Comparison of ENCODE assay signal across 8 cellular contexts in the genomic region with DNA sequence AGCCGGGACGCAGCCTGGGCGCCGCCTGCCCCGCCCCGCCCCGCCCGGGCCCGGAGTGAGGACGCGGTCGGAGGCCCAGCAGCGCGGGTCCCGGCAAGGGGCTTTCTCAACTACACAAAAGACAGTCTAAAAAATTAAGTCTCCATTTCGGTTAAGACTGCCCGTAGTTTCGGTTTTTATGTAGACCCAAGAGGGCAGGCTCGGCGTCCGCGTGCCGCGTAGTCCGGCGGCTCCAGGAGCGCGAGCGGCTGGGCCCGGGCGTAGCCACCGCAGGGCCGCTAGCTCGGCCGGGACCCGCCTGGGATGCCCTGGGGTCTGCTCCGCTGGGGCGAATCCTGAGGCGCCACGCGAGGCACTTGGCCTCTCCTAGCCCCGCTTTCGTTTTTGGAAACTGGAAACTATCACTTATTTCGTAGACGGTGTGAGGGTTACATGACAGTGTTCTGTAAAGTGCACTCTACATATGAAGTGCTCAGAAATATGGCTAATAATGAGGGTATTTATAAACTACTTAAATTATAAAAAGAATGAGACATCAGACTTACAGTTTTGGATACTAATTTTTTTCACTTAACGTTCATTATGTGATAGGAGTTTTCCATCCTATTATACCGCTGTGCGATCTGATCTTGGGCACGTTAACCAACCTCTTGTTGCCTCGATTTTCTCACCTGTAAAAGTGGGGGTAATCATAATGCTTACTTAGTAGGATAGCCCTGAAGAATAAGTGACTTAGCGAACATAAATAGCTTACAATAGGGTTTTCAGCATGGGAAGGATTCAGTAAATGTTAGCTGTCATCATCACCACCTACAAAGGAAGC. TPM values are rescaled to one million over a fixed set of nuclear protein-coding genes. Genes with fewer than 3 reads are reported as not detected.
DNase-seq lines count a peak whose midpoint lies in the region; ATAC-seq and TF ChIP-seq lines count a peak whose summit lies in the region.

No MANE protein-coding gene starts in this region.

- no peaks in the 10 kb centered on the region for H4K20me1 ChIP-seq in GM23338 (replicated peaks; ENCODE audit: insufficient read depth)

- peaks cover 4% of the 10 kb centered on the region; the same call in 1 of the 2 replicates for H3K9me2 ChIP-seq in GM23338 (ENCODE audit: insufficient read depth)

- peak; percentile 71 for ATAC-seq in GM23338
- peak; percentile 62 for ATAC-seq in stimulated activated naive CD8-positive, alpha-beta T cell treated with anti-CD3 and anti-CD28 coated beads, Interleukin-15, Interleukin-2, amounts not matched to agents 100 U/mL and 50 U/mL, for 24 hours

- no peaks in the 10 kb centered on the region for H3K9me3 ChIP-seq in endodermal cell (ENCODE audit: control insufficient read depth, low read length)

- peak overlapping the region; percentile 99 for H2AFZ ChIP-seq in GM23338

- intact Hi-C loops in activated CD4-positive, alpha-beta memory T cell treated with anti-CD3 and anti-CD28 coated beads for 36 hours (cut with micrococcal nuclease) = loop anchor here (1.0 to 2.0 kb wide), 2 partner anchors 8 to 76 kb away; no protein-coding TSS in a partner anchor

- H3K27ac ChIP-seq in GM23338 (ENCODE audit: low read depth) = no peak overlapping the region
- H3K27ac ChIP-seq in endodermal cell (ENCODE audit: low read depth, low read length) = no peak overlapping the region

- H3K36me3 ChIP-seq in GM23338 (ENCODE audit: insufficient read depth) (no peaks in the 10 kb centered on the region), endodermal cell (ENCODE audit: control insufficient read depth, insufficient read depth, low read length) (no peaks in the 10 kb centered on the region)

- peaks cover 35% of the 10 kb centered on the region for H3K27me3 ChIP-seq in GM23338 (ENCODE audit: insufficient read depth)
- peaks cover 38% of the 10 kb centered on the region for H3K27me3 ChIP-seq in endodermal cell (ENCODE audit: control insufficient read depth, insufficient read depth, low read length, poor library complexity, severe bottlenecking)

- H3K4me1 ChIP-seq in GM23338 (ENCODE audit: insufficient read depth) (peaks cover 16% of the 10 kb centered on the region), endodermal cell (ENCODE audit: control insufficient read depth, insufficient read depth, low read length) (no peaks in the 10 kb centered on the region)

- peak overlapping the region; percentile 34 for H3K9ac ChIP-seq in endodermal cell (ENCODE audit: extremely low read depth, low read length, poor library complexity, severe bottlenecking)

- H3K27ac Mint-ChIP-seq in GM23338 (no peak overlapping the region), endodermal cell (no peak overlapping the region)
- no peak overlapping the region for H3K27ac Mint-ChIP-seq in activated CD4-positive, alpha-beta memory T cell treated with anti-CD3 and anti-CD28 coated beads for 36 hours

- H3K27me3 Mint-ChIP-seq in GM23338 (ENCODE audit: insufficient read depth, low read depth, poor library complexity) (peaks cover 24% of the 10 kb centered on the region), endodermal cell (ENCODE audit: insufficient read depth) (peaks cover 34% of the 10 kb centered on the region)
- peaks cover 10% of the 10 kb centered on the region for H3K27me3 Mint-ChIP-seq in activated CD4-positive, alpha-beta memory T cell treated with anti-CD3 and anti-CD28 coated beads for 36 hours

- DNase-seq in DMS53 (lab: John Stamatoyannopoulos, UW) (peak; percentile 69), DMS53 treated with DMSO at 0.1 percent for 48 hours (lab: John Stamatoyannopoulos, UW; ENCODE audit: unreplicated experiment) (no peak), GM23338 (ENCODE audit: low spot score) (peak; percentile 71), LHCN-M2 (ENCODE audit: low read depth) (peak; percentile 50), endodermal cell (peak; percentile 80), midbrain (lab: John Stamatoyannopoulos, UW) (peak; percentile 55)
- peak; percentile 60 for DNase-seq in activated CD4-positive, alpha-beta memory T cell treated with anti-CD3 and anti-CD28 coated beads for 36 hours
- DNase-seq in stimulated activated naive CD8-positive, alpha-beta T cell treated with anti-CD3 and anti-CD28 coated beads, Interleukin-15, Interleukin-2, amounts not matched to agents 100 U/mL and 50 U/mL, for 24 hours = peak; percentile 55

- H3K4me3 ChIP-seq in GM23338 (peak overlapping the region; percentile 82), endodermal cell (ENCODE audit: low read length) (peak overlapping the region; percentile 80)

- 0 out of 2 replicates have a peak, but pooled peaks cover 6% of the 10 kb centered on the region for H3F3A ChIP-seq in GM23338 (replicated peaks; ENCODE audit: low read depth)

- H3K36me3 Mint-ChIP-seq in GM23338 (ENCODE audit: low read depth) = no peaks in the 10 kb centered on the region
- H3K36me3 Mint-ChIP-seq in activated CD4-positive, alpha-beta memory T cell treated with anti-CD3 and anti-CD28 coated beads for 36 hours = no peaks in the 10 kb centered on the region
- no peaks in the 10 kb centered on the region for H3K36me3 Mint-ChIP-seq in endodermal cell (ENCODE audit: low read depth)

- H3K4me1 Mint-ChIP-seq in GM23338 (peaks cover 30% of the 10 kb centered on the region), endodermal cell (peaks cover 23% of the 10 kb centered on the region)
- peaks cover 53% of the 10 kb centered on the region for H3K4me1 Mint-ChIP-seq in activated CD4-positive, alpha-beta memory T cell treated with anti-CD3 and anti-CD28 coated beads for 36 hours (ENCODE audit: low read depth)

- peak overlapping the region; percentile 96 for H3K4me2 ChIP-seq in GM23338

- POLR2A ChIA-PET in activated CD4-positive, alpha-beta memory T cell treated with anti-CD3 and anti-CD28 coated beads for 36 hours (lab: Charles Lee) = interaction anchor here (0.6 to 1.1 kb wide), 2 partner anchors 23 to 176 kb away, joined by 3 to 4 read pairs; a partner anchor contains a TSS

- no peaks in the 10 kb centered on the region for H3K79me2 ChIP-seq in GM23338 (replicated peaks; ENCODE audit: insufficient read depth)

- CTCF ChIA-PET in activated CD4-positive, alpha-beta memory T cell treated with anti-CD3 and anti-CD28 coated beads for 36 hours (lab: Charles Lee) = interaction anchor here (0.6 to 4.0 kb wide), 7 partner anchors 22 to 817 kb away, joined by 3 to 20 read pairs (median 4); a partner anchor contains a TSS

- no peaks in the 10 kb centered on the region for H3K9me3 Mint-ChIP-seq in GM23338
- H3K9me3 Mint-ChIP-seq in activated CD4-positive, alpha-beta memory T cell treated with anti-CD3 and anti-CD28 coated beads for 36 hours = no peaks in the 10 kb centered on the region
- no peaks in the 10 kb centered on the region for H3K9me3 Mint-ChIP-seq in endodermal cell

- peak overlapping the region; percentile 72 for H3K4me3 Mint-ChIP-seq in GM23338
- H3K4me3 Mint-ChIP-seq in activated CD4-positive, alpha-beta memory T cell treated with anti-CD3 and anti-CD28 coated beads for 36 hours = peak overlapping the region; percentile 82
- peak overlapping the region; percentile 62 for H3K4me3 Mint-ChIP-seq in endodermal cell

- 2 to 8% methylated on average over 19 to 51 of the region's 51 CpGs for WGBS in endodermal cell (ENCODE audit: insufficient coverage in 1 of 2, insufficient read length in 1 of 2), 2 experiments

- TF ChIP-seq CTCF in GM23338 (conservative IDR thresholded peaks at IDR 0.05; ENCODE audit: low read depth in 2 of 2) (no peak), endodermal cell (conservative IDR thresholded peaks at IDR 0.05) (no peak)

TF ChIP-seq in GM23338, 12 proteins besides CTCF, POLR2A, EP300 and RAD21 (continues in another document):
- no peak for TF ChIP-seq EZH2phosphoT487 (IDR thresholded peaks at IDR 0.05; ENCODE audit: unreplicated experiment)
- TF ChIP-seq EZH2 (IDR thresholded peaks at IDR 0.05; ENCODE audit: low read depth, unreplicated experiment) = no peak
- TF ChIP-seq, protein P1, sequence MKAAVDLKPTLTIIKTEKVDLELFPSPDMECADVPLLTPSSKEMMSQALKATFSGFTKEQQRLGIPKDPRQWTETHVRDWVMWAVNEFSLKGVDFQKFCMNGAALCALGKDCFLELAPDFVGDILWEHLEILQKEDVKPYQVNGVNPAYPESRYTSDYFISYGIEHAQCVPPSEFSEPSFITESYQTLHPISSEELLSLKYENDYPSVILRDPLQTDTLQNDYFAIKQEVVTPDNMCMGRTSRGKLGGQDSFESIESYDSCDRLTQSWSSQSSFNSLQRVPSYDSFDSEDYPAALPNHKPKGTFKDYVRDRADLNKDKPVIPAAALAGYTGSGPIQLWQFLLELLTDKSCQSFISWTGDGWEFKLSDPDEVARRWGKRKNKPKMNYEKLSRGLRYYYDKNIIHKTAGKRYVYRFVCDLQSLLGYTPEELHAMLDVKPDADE (IDR thresholded peaks at IDR 0.05) = no peak
- no peak for TF ChIP-seq ZNF331 (CRISPR knock-in tag; IDR thresholded peaks at IDR 0.05; ENCODE audit: low read depth)

RNA-seq across cellular contexts. Expression of a gene that starts 0.6 kb away (rescaled TPM):
- total RNA-seq in GM23338 (2014; rRNA removed; shearing (Covaris generic)) = 17.0 and 20.4 TPM in 2 replicates
- 37.7 and 46.5 TPM in 2 replicates for polyA plus RNA-seq in GM23338 (2016; fragmentation: Nextera tagmentation; extraction: Ambion mirVana)
- total RNA-seq in LHCN-M2 (2014; rRNA removed) (30.7 and 38.5 TPM in 2 replicates), endodermal cell (10 to 100 TPM; 32.0 to 41.2 TPM)
- polyA plus RNA-seq in LHCN-M2 (2012) = 50.0 TPM
- 10 to 100 TPM; 46.1 to 47.4 TPM for total RNA-seq in activated CD4-positive, alpha-beta memory T cell treated with anti-CD3 and anti-CD28 coated beads for 36 hours
- polyA plus RNA-seq in endodermal cell (2013, experiment 1 of 2) = 14.1 TPM
- polyA plus RNA-seq in endodermal cell (2013, experiment 2 of 2) = 11.2 TPM

RNA-seq across cellular contexts. Expression of a gene that starts 29.7 kb away (rescaled TPM):
- total RNA-seq in GM23338 (2014; rRNA removed; shearing (Covaris generic)) = 149 and 158 TPM in 2 replicates
- 152 and 156 TPM in 2 replicates for polyA plus RNA-seq in GM23338 (2016; fragmentation: Nextera tagmentation; extraction: Ambion mirVana)
- total RNA-seq in LHCN-M2 (2014; rRNA removed) (68.2 and 74.1 TPM in 2 replicates), endodermal cell (100 to 1,000 TPM; 104 to 144 TPM)
- polyA plus RNA-seq in LHCN-M2 (2012) = 54.8 TPM
- 10 to 100 TPM; 78.9 to 79.6 TPM for total RNA-seq in activated CD4-positive, alpha-beta memory T cell treated with anti-CD3 and anti-CD28 coated beads for 36 hours
- polyA plus RNA-seq in endodermal cell (2013, experiment 1 of 2) = 115 TPM
- polyA plus RNA-seq in endodermal cell (2013, experiment 2 of 2) = 119 TPM
